In genomic region chr4:680931-681645, GRCh38 we compare ENCODE assay signal across 8 cellular contexts. TPM values are rescaled to one million over a fixed set of nuclear protein-coding genes. Genes with fewer than 3 reads are reported as not detected.
DNase-seq lines count a peak whose midpoint lies in the region; ATAC-seq and TF ChIP-seq lines count a peak whose summit lies in the region.

No MANE protein-coding gene starts in this region.

- intact Hi-C loops in Right ventricle myocardium superior (cut with DNase I) = no loop called here

- peak overlapping the region; percentile 47 for H3K4me3 Mint-ChIP-seq in progenitor cell of endocrine pancreas (ENCODE audit: low read depth)

- H3K9me3 Mint-ChIP-seq in progenitor cell of endocrine pancreas (ENCODE audit: low read depth) = no peaks in the 10 kb centered on the region

- no peak overlapping the region for H3K27ac Mint-ChIP-seq in progenitor cell of endocrine pancreas

- no peak for TF ChIP-seq CTCF in progenitor cell of endocrine pancreas (IDR thresholded peaks at IDR 0.05; ENCODE audit: unreplicated experiment)

- no peaks in the 10 kb centered on the region for H3K36me3 Mint-ChIP-seq in progenitor cell of endocrine pancreas (ENCODE audit: insufficient read depth)

- H3K4me1 Mint-ChIP-seq in progenitor cell of endocrine pancreas (ENCODE audit: low read depth) = no peaks in the 10 kb centered on the region

- H3K27me3 Mint-ChIP-seq in progenitor cell of endocrine pancreas = no peaks in the 10 kb centered on the region

- ATAC-seq in Right ventricle myocardium superior (ENCODE audit: poor library complexity) (peak; percentile 58), HG03460 (IDR thresholded peaks at IDR 0.05; ENCODE audit: unreplicated experiment) (no peak), GM19324 (IDR thresholded peaks at IDR 0.05; ENCODE audit: low FRiP score, unreplicated experiment) (no peak), GM18868 (IDR thresholded peaks at IDR 0.05; ENCODE audit: unreplicated experiment) (no peak)

- DNase-seq in ELR (ENCODE audit: low read depth) (peak; percentile 58), Kasumi-1 (lab: John Stamatoyannopoulos, UW) (peak; percentile 28 to 37), Right ventricle myocardium superior (peak; percentile 84), progenitor cell of endocrine pancreas (ENCODE audit: low spot score, unreplicated experiment) (no peak)
- peak; percentile 80 for DNase-seq in activated effector memory CD4-positive, alpha-beta T cell treated with anti-CD3 and anti-CD28 coated beads, Interleukin-2, amount 50 U/mL, for 16 hours

RNA-seq across cellular contexts. Expression of gene MYL5, which starts 6.7 kb away (rescaled TPM):
- total RNA-seq in Right ventricle myocardium superior (3.7 TPM), progenitor cell of endocrine pancreas (22.6 and 23.7 TPM in 2 replicates)

RNA-seq across cellular contexts. Expression of gene ATP5ME, which starts 7.0 kb away (rescaled TPM):
- total RNA-seq in Right ventricle myocardium superior (1,145 TPM), progenitor cell of endocrine pancreas (235 and 236 TPM in 2 replicates)

RNA-seq across cellular contexts. Expression of gene SLC49A3, which starts 7.9 kb away (rescaled TPM):
- total RNA-seq in Right ventricle myocardium superior (14.6 TPM), progenitor cell of endocrine pancreas (12.9 and 13.1 TPM in 2 replicates)

RNA-seq across cellular contexts. Expression of gene PCGF3, which starts 24.5 kb away (rescaled TPM):
- total RNA-seq in Right ventricle myocardium superior = 20.8 TPM
- 79.8 and 87.9 TPM in 2 replicates for total RNA-seq in progenitor cell of endocrine pancreas

RNA-seq across cellular contexts. Expression of gene PDE6B, which starts 55.7 kb away (rescaled TPM):
- 1.1 TPM for total RNA-seq in Right ventricle myocardium superior
- total RNA-seq in progenitor cell of endocrine pancreas = 10.4 TPM in 2 replicates
